In the genomic region with DNA sequence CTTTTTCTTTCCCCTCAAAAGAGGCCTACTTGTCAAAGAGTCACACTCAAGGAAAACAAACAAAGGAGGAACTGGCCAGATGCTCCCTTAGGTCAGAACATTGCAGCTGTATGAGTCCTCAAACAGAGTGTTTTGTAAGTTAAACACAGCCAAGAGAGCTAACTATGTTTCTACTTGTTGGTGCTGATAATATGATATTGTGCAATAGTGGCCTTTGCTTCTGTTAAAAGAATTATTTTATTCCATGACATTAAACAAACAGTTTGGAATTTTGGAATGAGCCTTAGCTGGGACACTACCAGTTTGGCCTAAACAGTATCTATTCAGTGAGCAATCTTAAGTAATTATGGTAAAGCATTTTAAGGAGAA, we compare ENCODE assay signal across 9 cellular contexts. TPM values are rescaled to one million over a fixed set of nuclear protein-coding genes. Genes with fewer than 3 reads are reported as not detected.
DNase-seq lines count a peak whose midpoint lies in the region; ATAC-seq and TF ChIP-seq lines count a peak whose summit lies in the region.
"Had no signal": no experiment of that assay in that cellular context is flagged by ENCODE, and none has a peak within 500 bp of the region (broad histone marks: within the 10 kb centered on the region; RNA-seq: fewer than 3 reads in every experiment).

No MANE protein-coding gene starts in this region.

- no peaks in the 10 kb centered on the region for H3K36me3 ChIP-seq in testis (ENCODE audit: low read depth, missing control alignments)

- ATAC-seq in left colon (peak; percentile 51), HG02840 (IDR thresholded peaks at IDR 0.05; ENCODE audit: low FRiP score, unreplicated experiment) (no peak), GM19452 (IDR thresholded peaks at IDR 0.05; ENCODE audit: unreplicated experiment) (no peak)

- TF ChIP-seq CTCF in testis (IDR thresholded peaks at IDR 0.05), result no peak

- H3K4me3 ChIP-seq in testis, result no peak overlapping the region

- TF ChIP-seq POLR2A in testis (IDR thresholded peaks at IDR 0.05), result no peak

- H3K4me1 ChIP-seq in testis, result peaks cover 7% of the 10 kb centered on the region

- intact Hi-C loops in left colon (cut with DNase I, micrococcal nuclease), result no loop called here
- intact Hi-C loops in testis (cut with DNase I; ENCODE audit: low total_unique reads), result no loop called here

- DNase-seq in HPDE6-E6E7 (ENCODE audit: extremely low spot score) (peak; percentile 71), epidermal melanocyte (ENCODE audit: insufficient read length, low spot score) (peak; percentile 57), left colon (no peak), testis (peak; percentile 41), HUDEP-2 (lab: John Stamatoyannopoulos, UW; ENCODE audit: unreplicated experiment in 76 of 76) (no peak)
- DNase-seq in activated effector memory CD4-positive, alpha-beta T cell treated with Interleukin-2 at 50 U/mL for 16 hours, result no peak
- DNase-seq: dermis blood vessel endothelial cell had no signal

- no peaks in the 10 kb centered on the region for H3K27me3 ChIP-seq in testis

- H3K9me3 ChIP-seq in testis, result no peaks in the 10 kb centered on the region

- no peak overlapping the region for H3K27ac ChIP-seq in testis

RNA-seq across cellular contexts. Expression of gene TPD52L3, which starts 56.0 kb away (rescaled TPM):
- total RNA-seq in left colon (not detected), testis (10 to 100 TPM; 59.0 to 93.9 TPM)
- polyA plus RNA-seq in testis (ENCODE audit: insufficient read depth, low read depth, low replicate concordance), result 301 TPM
- total RNA-seq: dermis blood vessel endothelial cell had no signal

RNA-seq across cellular contexts. Expression of gene IL33, which starts 56.6 kb away (rescaled TPM):
- total RNA-seq in left colon (10 to 100 TPM in 1 of 2 donors, 1 to 10 TPM in 1; 5.3 to 11.4 TPM), testis (1 to 10 TPM; 2.9 to 3.6 TPM)
- 8.7 TPM for polyA plus RNA-seq in testis (ENCODE audit: insufficient read depth, low read depth, low replicate concordance)

Comparison
In these comparisons a context has a peak if more than half of its experiments do, and no peak if none do; other contexts are left out.
1. DNase-seq: peak in HPDE6-E6E7 (single experiment), epidermal melanocyte (single experiment) and testis (single experiment); none in left colon (0 of 2), HUDEP-2 (0 of 76) and activated effector memory CD4-positive, alpha-beta T cell treated with Interleukin-2 at 50 U/mL for 16 hours (single experiment).
2. RNA of gene TPD52L3, which starts 56.0 kb away (total RNA-seq): 59.0 to 93.9 TPM in testis; not detected in left colon; every median in the first group is over 10 times any median in the second.